ENCODE assay signal across 1 cellular context in genomic region chr17:72427761-72428109, GRCh38.
TF ChIP-seq lines count a peak whose summit lies in the region.

No MANE protein-coding gene starts in this region.

TF ChIP-seq in HepG2, 621 proteins besides CTCF, POLR2A, EP300 and RAD21 (continued from another document):
- TF ChIP-seq SNAPC4 (CRISPR knock-in tag; IDR thresholded peaks at IDR 0.05) (no peak), KAT8 (CRISPR knock-in tag; IDR thresholded peaks at IDR 0.05) (no peak), PRMT3 (CRISPR knock-in tag; IDR thresholded peaks at IDR 0.05; ENCODE audit: borderline replicate concordance, low read depth) (no peak), ZNF292 (CRISPR knock-in tag; IDR thresholded peaks at IDR 0.05; ENCODE audit: borderline replicate concordance, low read depth) (0 out of 2 replicates have a peak, but pooled peaks have one; percentile 51), ZNF253 (CRISPR knock-in tag; IDR thresholded peaks at IDR 0.05; ENCODE audit: borderline replicate concordance) (no peak), SIX1 (CRISPR knock-in tag; IDR thresholded peaks at IDR 0.05; ENCODE audit: borderline replicate concordance) (no peak), ZNF883 (CRISPR knock-in tag; IDR thresholded peaks at IDR 0.05; ENCODE audit: not compliant biosample characterization) (no peak), ZNF451 (CRISPR knock-in tag; IDR thresholded peaks at IDR 0.05) (no peak), TFAP4 (IDR thresholded peaks at IDR 0.05; ENCODE audit: borderline replicate concordance, low read depth) (no peak), HOXA5 (CRISPR knock-in tag; IDR thresholded peaks at IDR 0.05) (no peak), FOXA3 (CRISPR knock-in tag; IDR thresholded peaks at IDR 0.05) (no peak), ZNF580 (CRISPR knock-in tag; IDR thresholded peaks at IDR 0.05; ENCODE audit: borderline replicate concordance, low read depth) (no peak), ZFP1 (CRISPR knock-in tag; IDR thresholded peaks at IDR 0.05) (no peak), ZNF512B (CRISPR knock-in tag; IDR thresholded peaks at IDR 0.05; ENCODE audit: borderline replicate concordance) (no peak), ZNF660 (CRISPR knock-in tag; IDR thresholded peaks at IDR 0.05; ENCODE audit: borderline replicate concordance, low read depth) (no peak), ZNF496 (CRISPR knock-in tag; IDR thresholded peaks at IDR 0.05; ENCODE audit: insufficient replicate concordance) (no peak), ZMYM4 (CRISPR knock-in tag; IDR thresholded peaks at IDR 0.05) (peak; percentile 9; the same call in 1 of the 2 replicates), JDP2 (CRISPR knock-in tag; IDR thresholded peaks at IDR 0.05; ENCODE audit: borderline replicate concordance) (no peak), ZNF232 (CRISPR knock-in tag; IDR thresholded peaks at IDR 0.05; ENCODE audit: borderline replicate concordance) (no peak), ZZZ3 (CRISPR knock-in tag; IDR thresholded peaks at IDR 0.05; ENCODE audit: borderline replicate concordance) (0 out of 2 replicates have a peak, but pooled peaks have one; percentile 27), ZNF550 (CRISPR knock-in tag; IDR thresholded peaks at IDR 0.05; ENCODE audit: borderline replicate concordance) (0 out of 2 replicates have a peak, but pooled peaks have one; percentile 46)
- TF ChIP-seq, protein P1, sequence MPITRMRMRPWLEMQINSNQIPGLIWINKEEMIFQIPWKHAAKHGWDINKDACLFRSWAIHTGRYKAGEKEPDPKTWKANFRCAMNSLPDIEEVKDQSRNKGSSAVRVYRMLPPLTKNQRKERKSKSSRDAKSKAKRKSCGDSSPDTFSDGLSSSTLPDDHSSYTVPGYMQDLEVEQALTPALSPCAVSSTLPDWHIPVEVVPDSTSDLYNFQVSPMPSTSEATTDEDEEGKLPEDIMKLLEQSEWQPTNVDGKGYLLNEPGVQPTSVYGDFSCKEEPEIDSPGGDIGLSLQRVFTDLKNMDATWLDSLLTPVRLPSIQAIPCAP (CRISPR knock-in tag; IDR thresholded peaks at IDR 0.05; ENCODE audit: low read depth): no peak
- TF ChIP-seq, protein P2, sequence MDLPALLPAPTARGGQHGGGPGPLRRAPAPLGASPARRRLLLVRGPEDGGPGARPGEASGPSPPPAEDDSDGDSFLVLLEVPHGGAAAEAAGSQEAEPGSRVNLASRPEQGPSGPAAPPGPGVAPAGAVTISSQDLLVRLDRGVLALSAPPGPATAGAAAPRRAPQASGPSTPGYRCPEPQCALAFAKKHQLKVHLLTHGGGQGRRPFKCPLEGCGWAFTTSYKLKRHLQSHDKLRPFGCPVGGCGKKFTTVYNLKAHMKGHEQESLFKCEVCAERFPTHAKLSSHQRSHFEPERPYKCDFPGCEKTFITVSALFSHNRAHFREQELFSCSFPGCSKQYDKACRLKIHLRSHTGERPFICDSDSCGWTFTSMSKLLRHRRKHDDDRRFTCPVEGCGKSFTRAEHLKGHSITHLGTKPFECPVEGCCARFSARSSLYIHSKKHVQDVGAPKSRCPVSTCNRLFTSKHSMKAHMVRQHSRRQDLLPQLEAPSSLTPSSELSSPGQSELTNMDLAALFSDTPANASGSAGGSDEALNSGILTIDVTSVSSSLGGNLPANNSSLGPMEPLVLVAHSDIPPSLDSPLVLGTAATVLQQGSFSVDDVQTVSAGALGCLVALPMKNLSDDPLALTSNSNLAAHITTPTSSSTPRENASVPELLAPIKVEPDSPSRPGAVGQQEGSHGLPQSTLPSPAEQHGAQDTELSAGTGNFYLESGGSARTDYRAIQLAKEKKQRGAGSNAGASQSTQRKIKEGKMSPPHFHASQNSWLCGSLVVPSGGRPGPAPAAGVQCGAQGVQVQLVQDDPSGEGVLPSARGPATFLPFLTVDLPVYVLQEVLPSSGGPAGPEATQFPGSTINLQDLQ (CRISPR knock-in tag; IDR thresholded peaks at IDR 0.05): no peak
